In genomic region chr10:68876919-68877250, GRCh38 we compare ENCODE assay signal across 17 cellular contexts. TPM values are rescaled to one million over a fixed set of nuclear protein-coding genes. Genes with fewer than 3 reads are reported as not detected.
DNase-seq lines count a peak whose midpoint lies in the region; ATAC-seq, FAIRE-seq and TF ChIP-seq lines count a peak whose summit lies in the region.
"Had no signal": no experiment of that assay in that cellular context is flagged by ENCODE, and none has a peak within 500 bp of the region (broad histone marks: within the 10 kb centered on the region; RNA-seq: fewer than 3 reads in every experiment).

No MANE protein-coding gene starts in this region.

- H2AFZ ChIP-seq in HepG2 (ENCODE audit: low read length): no peak overlapping the region

- no peaks in the 10 kb centered on the region for H3K9me3 Mint-ChIP-seq in CD8-positive, alpha-beta T cell
- H3K9me3 Mint-ChIP-seq in endothelial cell (ENCODE audit: unreplicated experiment): no peaks in the 10 kb centered on the region
- H3K9me3 Mint-ChIP-seq: activated naive CD8-positive, alpha-beta T cell treated with anti-CD3 and anti-CD28 coated beads for 36 hours; CD8-positive, alpha-beta memory T cell had no signal

- intact Hi-C loops in left cardiac atrium (cut with DNase I): no loop called here
- intact Hi-C loops in HepG2 (cut with micrococcal nuclease; ENCODE audit: unreplicated experiment): loop anchor here (5.0 kb wide), 1 partner anchor 50 kb away; the partner anchor contains the start of gene STOX1
- intact Hi-C loops in CD8-positive, alpha-beta T cell (cut with DNase I, micrococcal nuclease): no loop called here

- no peaks in the 10 kb centered on the region for H3K9me3 ChIP-seq in cardiac muscle cell (ENCODE audit: low read depth)
- no peaks in the 10 kb centered on the region for H3K9me3 ChIP-seq in WERI-Rb-1 (ENCODE audit: severe bottlenecking)
- no peaks in the 10 kb centered on the region for H3K9me3 ChIP-seq in HepG2 (ENCODE audit: low read length)
- H3K9me3 ChIP-seq in CD8-positive, alpha-beta T cell (ENCODE audit: low read length): no peaks in the 10 kb centered on the region
- H3K9me3 ChIP-seq: breast epithelium had no signal

- TF ChIP-seq CTCF in cardiac muscle cell (IDR thresholded peaks at IDR 0.05; ENCODE audit: low read depth, low read length) (no peak), WERI-Rb-1 (IDR thresholded peaks at IDR 0.05; ENCODE audit: low read depth, low read length) (no peak), HepG2 (CRISPR knock-in tag; IDR thresholded peaks at IDR 0.05) (no peak), endothelial cell (IDR thresholded peaks at IDR 0.05; ENCODE audit: unreplicated experiment) (no peak)
- no peak for TF ChIP-seq CTCF in CD8-positive, alpha-beta T cell (IDR thresholded peaks at IDR 0.05)

- FAIRE-seq in HepG2 (lab: Jason Lieb, UNC): no peak

- 19% methylated on average over 6 of the region's 6 CpGs for whole genome bisulfite sequencing in HepG2 (ENCODE audit: low lambda C conversion rate)

- peak in 1 of 2 donors; percentile 36 for DNase-seq in cardiac muscle cell (ENCODE audit: low read depth in 1 of 2, low spot score in 1 of 2)
- DNase-seq in left cardiac atrium: no peak
- DNase-seq in WERI-Rb-1: no peak
- no peak for DNase-seq in HepG2 (ENCODE audit: low spot score)
- DNase-seq in CD8-positive, alpha-beta T cell: no peak
- no peak for DNase-seq in endothelial cell (ENCODE audit: low spot score)
- DNase-seq in stimulated activated CD4-positive, alpha-beta T cell treated with anti-CD3 and anti-CD28 coated beads, Interleukin-15, amount 100 ng/mL, for 24 hours: no peak
- DNase-seq: activated CD8-positive, alpha-beta T cell treated with anti-CD3 and anti-CD28 coated beads, Interleukin-2, amount 10 ng/mL, durations not matched to agents 7 days and 5 days; activated naive CD8-positive, alpha-beta T cell treated with anti-CD3 and anti-CD28 coated beads for 36 hours; activated T-cell treated with anti-CD3 and anti-CD28 coated beads, Interleukin-2, amount 50 U/mL, for 48 hours; CD8-positive, alpha-beta memory T cell; MM.1S; NCI-H2171 treated with DMSO at 0.1 percent for 48 hours; stimulated activated CD4-positive, alpha-beta T cell treated with anti-CD3 and anti-CD28 coated beads, Interleukin-4, amount 100 ng/mL, for 1 hour had no signal

- H3K27ac ChIP-seq in cardiac muscle cell (peak overlapping the region; percentile 82), WERI-Rb-1 (peak overlapping the region; percentile 28; the same call in 1 of the 2 replicates), HepG2 (ENCODE audit: extremely low read length, insufficient read depth, low read length) (peak overlapping the region; percentile 91)
- no peak overlapping the region for H3K27ac ChIP-seq in CD8-positive, alpha-beta T cell (ENCODE audit: low read depth, low read length)
- H3K27ac ChIP-seq: breast epithelium had no signal

- TF ChIP-seq EP300 in HepG2 (IDR thresholded peaks at IDR 0.05; ENCODE audit: low read depth in 2 of 2, low read length in 2 of 2) (no peak), HepG2 (CRISPR knock-in tag; IDR thresholded peaks at IDR 0.05; ENCODE audit: borderline replicate concordance) (no peak)

- CTCF ChIA-PET in HepG2 (lab: Yijun Ruan, JAX; ENCODE audit: low intra/inter-chr PET ratio, low total read pairs): no interaction called here
- CTCF ChIA-PET in CD8-positive, alpha-beta T cell (lab: Charles Lee): no interaction called here

- TF ChIP-seq RAD21 in HepG2 (CRISPR knock-in tag; IDR thresholded peaks at IDR 0.05): no peak

- H3K4me1 Mint-ChIP-seq in CD8-positive, alpha-beta T cell (ENCODE audit: low read depth): no peaks in the 10 kb centered on the region
- H3K4me1 Mint-ChIP-seq in endothelial cell (ENCODE audit: unreplicated experiment): peaks cover 5% of the 10 kb centered on the region
- H3K4me1 Mint-ChIP-seq: activated naive CD8-positive, alpha-beta T cell treated with anti-CD3 and anti-CD28 coated beads for 36 hours; CD8-positive, alpha-beta memory T cell had no signal

- peaks cover 30% of the 10 kb centered on the region for H3K4me1 ChIP-seq in cardiac muscle cell (ENCODE audit: low read depth)
- peaks cover 62% of the 10 kb centered on the region for H3K4me1 ChIP-seq in HepG2 (ENCODE audit: insufficient read depth, low read length)
- no peaks in the 10 kb centered on the region for H3K4me1 ChIP-seq in CD8-positive, alpha-beta T cell (ENCODE audit: insufficient read depth, low read length)
- H3K4me1 ChIP-seq: breast epithelium had no signal

- BruUV-seq in HepG2 (replicated peaks; lab: Mats Ljungman, UMichigan): TSS peak; percentile 66

- H3K4me3 Mint-ChIP-seq in CD8-positive, alpha-beta T cell: no peak overlapping the region
- H3K4me3 Mint-ChIP-seq in endothelial cell (ENCODE audit: unreplicated experiment): no peak overlapping the region
- H3K4me3 Mint-ChIP-seq: activated CD8-positive, alpha-beta T cell treated with anti-CD3 and anti-CD28 coated beads, Interleukin-2, amount 10 ng/mL, durations not matched to agents 7 days and 5 days; activated naive CD8-positive, alpha-beta T cell treated with anti-CD3 and anti-CD28 coated beads for 36 hours; CD8-positive, alpha-beta memory T cell had no signal

- H3K4me3 ChIP-seq in cardiac muscle cell (no peak overlapping the region), WERI-Rb-1 (ENCODE audit: low read depth, low read length) (no peak overlapping the region), HepG2 (replicated peaks in 1 of 3; ENCODE audit: insufficient read depth in 1 of 3, low read depth in 2 of 3, low read length in 3 of 3) (peak overlapping the region in 1 of 3 experiments; percentile 15; a peak in 2 of 6 replicates)
- no peak overlapping the region for H3K4me3 ChIP-seq in CD8-positive, alpha-beta T cell (ENCODE audit: low read depth, low read length)
- H3K4me3 ChIP-seq: breast epithelium had no signal

- in situ Hi-C loops in HepG2 (cut with HindIII; ENCODE audit: extremely low pct_ligation_motif_present, low pct_unique_long_range_greater_than_20kb): no loop called here

- POLR2A ChIA-PET in HepG2 (lab: Yijun Ruan, JAX): interaction anchor here (0.6 to 2.3 kb wide), 12 partner anchors 18 to 545 kb away, joined by 3 to 31 read pairs (median 4); partner anchors contain the start of genes CCAR1, DDX50, HNRNPH3 and PBLD
- POLR2A ChIA-PET in CD8-positive, alpha-beta T cell (lab: Charles Lee): no interaction called here

- H4K20me1 ChIP-seq in HepG2 (ENCODE audit: insufficient read depth, low read length): no peaks in the 10 kb centered on the region

- H3K36me3 Mint-ChIP-seq in CD8-positive, alpha-beta T cell: no peaks in the 10 kb centered on the region
- no peaks in the 10 kb centered on the region for H3K36me3 Mint-ChIP-seq in endothelial cell (ENCODE audit: low read depth, unreplicated experiment)
- H3K36me3 Mint-ChIP-seq: activated naive CD8-positive, alpha-beta T cell treated with anti-CD3 and anti-CD28 coated beads for 36 hours; CD8-positive, alpha-beta memory T cell had no signal

- H3K27me3 ChIP-seq in cardiac muscle cell (no peaks in the 10 kb centered on the region), WERI-Rb-1 (ENCODE audit: insufficient read depth, low read depth, severe bottlenecking) (no peaks in the 10 kb centered on the region), HepG2 (ENCODE audit: control insufficient read depth in 1 of 2, insufficient read depth in 2 of 2, low read length in 2 of 2) (no peaks in the 10 kb centered on the region)
- no peaks in the 10 kb centered on the region for H3K27me3 ChIP-seq in CD8-positive, alpha-beta T cell (ENCODE audit: insufficient read depth, low read length)
- H3K27me3 ChIP-seq: breast epithelium had no signal

- peak overlapping the region; percentile 57 for H3K9ac ChIP-seq in HepG2 (ENCODE audit: insufficient read depth, low read depth, low read length)

- H3K36me3 ChIP-seq in cardiac muscle cell: no peaks in the 10 kb centered on the region
- no peaks in the 10 kb centered on the region for H3K36me3 ChIP-seq in WERI-Rb-1
- H3K36me3 ChIP-seq in HepG2 (replicated peaks in 1 of 2; ENCODE audit: control insufficient read depth in 1 of 2, insufficient read depth in 2 of 2, low read length in 2 of 2): no peaks in the 10 kb centered on the region
- H3K36me3 ChIP-seq in CD8-positive, alpha-beta T cell (ENCODE audit: insufficient read depth, low read length): no peaks in the 10 kb centered on the region
- H3K36me3 ChIP-seq: breast epithelium had no signal

- H3K79me2 ChIP-seq in HepG2 (ENCODE audit: insufficient read depth, low read length): no peaks in the 10 kb centered on the region

- no peak overlapping the region for H3K27ac Mint-ChIP-seq in CD8-positive, alpha-beta T cell
- no peak overlapping the region for H3K27ac Mint-ChIP-seq in endothelial cell (ENCODE audit: unreplicated experiment)
- H3K27ac Mint-ChIP-seq: activated CD8-positive, alpha-beta T cell treated with anti-CD3 and anti-CD28 coated beads, Interleukin-2, amount 10 ng/mL, durations not matched to agents 7 days and 5 days; activated naive CD8-positive, alpha-beta T cell treated with anti-CD3 and anti-CD28 coated beads for 36 hours had no signal

- no peaks in the 10 kb centered on the region for H3K27me3 Mint-ChIP-seq in CD8-positive, alpha-beta T cell (ENCODE audit: low read depth)
- no peaks in the 10 kb centered on the region for H3K27me3 Mint-ChIP-seq in endothelial cell (ENCODE audit: unreplicated experiment)
- H3K27me3 Mint-ChIP-seq: activated naive CD8-positive, alpha-beta T cell treated with anti-CD3 and anti-CD28 coated beads for 36 hours had no signal

- ATAC-seq in left cardiac atrium (no peak), HepG2 (peak; percentile 70), HG02852 (IDR thresholded peaks at IDR 0.05; ENCODE audit: unreplicated experiment) (no peak)
- ATAC-seq in CD8-positive, alpha-beta T cell: no peak
- ATAC-seq: activated CD8-positive, alpha-beta T cell treated with anti-CD3 and anti-CD28 coated beads, Interleukin-2, amount 10 ng/mL, durations not matched to agents 7 days and 5 days; Right ventricle myocardium inferior had no signal

- peak overlapping the region; percentile 63 for H3K4me2 ChIP-seq in HepG2 (ENCODE audit: low read depth, low read length)

- TF ChIP-seq POLR2A in HepG2 (IDR thresholded peaks at IDR 0.05; ENCODE audit: insufficient read depth in 1 of 2, low read depth in 2 of 2, low read length in 2 of 2): no peak

RNA-seq across cellular contexts. Expression of gene DDX50, which starts 24.2 kb away (rescaled TPM):
- 48.2 and 52.0 TPM in 2 replicates for total RNA-seq in cardiac muscle cell
- polyA plus RNA-seq in cardiac muscle cell: 48.6 and 52.7 TPM in 2 replicates
- total RNA-seq in left cardiac atrium: 10 to 100 TPM; 22.2 to 25.5 TPM
- total RNA-seq in HepG2 (2016; rRNA removed; fragmentation: Illumina TruSeq; extraction: Trizol): 38.2 and 56.3 TPM in 2 replicates
- total RNA-seq in HepG2 (2016; cell fraction: cytosol; rRNA removed; fragmentation: Illumina TruSeq; extraction: Trizol; ENCODE audit: low read depth): 16.6 and 20.4 TPM in 2 replicates
- 37.0 and 56.8 TPM in 2 replicates for total RNA-seq in HepG2 (2016; cell fraction: insoluble cytoplasmic fraction; rRNA removed; fragmentation: Illumina TruSeq; extraction: Trizol)
- total RNA-seq in HepG2 (2016; cell fraction: membrane; rRNA removed; fragmentation: Illumina TruSeq; extraction: Trizol): 24.5 and 27.0 TPM in 2 replicates
- 22.3 and 24.6 TPM in 2 replicates for total RNA-seq in HepG2 (2016; cell fraction: nucleus; rRNA removed; fragmentation: Illumina TruSeq; extraction: Trizol)
- polyA plus RNA-seq in HepG2 (2011; rRNA removed): 15.6 and 19.0 TPM in 2 replicates
- 12.3 and 16.8 TPM in 2 replicates for polyA plus RNA-seq in HepG2 (2011; cell fraction: cytosol; rRNA removed)
- 4.8 and 6.0 TPM in 2 replicates for polyA plus RNA-seq in HepG2 (2011; cell fraction: nucleus; rRNA removed)
- 20.8 and 24.9 TPM in 2 replicates for polyA plus RNA-seq in HepG2 (2012)
- 6.2 and 7.1 TPM in 2 replicates for polyA plus RNA-seq in HepG2 (2016; cell fraction: cytosol; fragmentation: Illumina TruSeq; extraction: Trizol; ENCODE audit: low read depth)
- 36.2 and 40.9 TPM in 2 replicates for polyA plus RNA-seq in HepG2 (2016; cell fraction: insoluble cytoplasmic fraction; fragmentation: Illumina TruSeq; extraction: Trizol; ENCODE audit: low read depth)
- polyA plus RNA-seq in HepG2 (2016; cell fraction: membrane; fragmentation: Illumina TruSeq; extraction: Trizol; ENCODE audit: low read depth): 11.5 and 13.8 TPM in 2 replicates
- 18.0 and 19.8 TPM in 2 replicates for polyA plus RNA-seq in HepG2 (2016; cell fraction: nucleus; fragmentation: Illumina TruSeq; extraction: Trizol; ENCODE audit: insufficient read depth, low read depth)
- 10.3 and 11.2 TPM in 2 replicates for polyA minus RNA-seq in HepG2 (2011; rRNA and poly(A)+ RNA removed; ENCODE audit: low replicate concordance)
- 14.9 and 18.9 TPM in 2 replicates for polyA minus RNA-seq in HepG2 (2011; cell fraction: cytosol; rRNA and poly(A)+ RNA removed)
- polyA minus RNA-seq in HepG2 (2011; cell fraction: nucleus; rRNA and poly(A)+ RNA removed): 13.7 and 14.5 TPM in 2 replicates
- total RNA-seq in CD8-positive, alpha-beta T cell: 10 to 100 TPM; 49.4 to 56.3 TPM
- 35.2 TPM for total RNA-seq in endothelial cell (ENCODE audit: unreplicated experiment)

RNA-seq across cellular contexts. Expression of gene STOX1, which starts 49.6 kb away (rescaled TPM):
- 6.0 TPM in 2 replicates for total RNA-seq in cardiac muscle cell
- 6.7 and 10.6 TPM in 2 replicates for polyA plus RNA-seq in cardiac muscle cell
- total RNA-seq in left cardiac atrium: 1 to 10 TPM in 1 of 2 donors, under 1 TPM in 1; 0.68 to 1.9 TPM
- 6.0 and 9.4 TPM in 2 replicates for total RNA-seq in HepG2 (2016; rRNA removed; fragmentation: Illumina TruSeq; extraction: Trizol)
- 3.1 and 3.8 TPM in 2 replicates for total RNA-seq in HepG2 (2016; cell fraction: cytosol; rRNA removed; fragmentation: Illumina TruSeq; extraction: Trizol; ENCODE audit: low read depth)
- total RNA-seq in HepG2 (2016; cell fraction: insoluble cytoplasmic fraction; rRNA removed; fragmentation: Illumina TruSeq; extraction: Trizol): 5.8 and 8.1 TPM in 2 replicates
- total RNA-seq in HepG2 (2016; cell fraction: membrane; rRNA removed; fragmentation: Illumina TruSeq; extraction: Trizol): 5.7 and 6.4 TPM in 2 replicates
- total RNA-seq in HepG2 (2016; cell fraction: nucleus; rRNA removed; fragmentation: Illumina TruSeq; extraction: Trizol): 3.4 and 4.5 TPM in 2 replicates
- 1.8 and 2.5 TPM in 2 replicates for polyA plus RNA-seq in HepG2 (2011; rRNA removed)
- polyA plus RNA-seq in HepG2 (2011; cell fraction: cytosol; rRNA removed): 0.95 and 1.6 TPM in 2 replicates
- polyA plus RNA-seq in HepG2 (2011; cell fraction: nucleus; rRNA removed): 0.58 and 0.88 TPM in 2 replicates
- polyA plus RNA-seq in HepG2 (2012): 2.4 and 4.0 TPM in 2 replicates
- polyA plus RNA-seq in HepG2 (2016; cell fraction: cytosol; fragmentation: Illumina TruSeq; extraction: Trizol; ENCODE audit: low read depth): 2.3 and 2.4 TPM in 2 replicates
- 7.0 and 7.2 TPM in 2 replicates for polyA plus RNA-seq in HepG2 (2016; cell fraction: insoluble cytoplasmic fraction; fragmentation: Illumina TruSeq; extraction: Trizol; ENCODE audit: low read depth)
- 3.8 and 3.9 TPM in 2 replicates for polyA plus RNA-seq in HepG2 (2016; cell fraction: membrane; fragmentation: Illumina TruSeq; extraction: Trizol; ENCODE audit: low read depth)
- polyA plus RNA-seq in HepG2 (2016; cell fraction: nucleus; fragmentation: Illumina TruSeq; extraction: Trizol; ENCODE audit: insufficient read depth, low read depth): 4.6 and 5.2 TPM in 2 replicates
- 1.1 and 1.4 TPM in 2 replicates for polyA minus RNA-seq in HepG2 (2011; rRNA and poly(A)+ RNA removed; ENCODE audit: low replicate concordance)
- 3.6 and 3.7 TPM in 2 replicates for polyA minus RNA-seq in HepG2 (2011; cell fraction: cytosol; rRNA and poly(A)+ RNA removed)
- polyA minus RNA-seq in HepG2 (2011; cell fraction: nucleus; rRNA and poly(A)+ RNA removed): 2.2 and 3.5 TPM in 2 replicates
- under 1 TPM in 1 of 2 experiments, not detected in 1; 0.11 TPM for total RNA-seq in CD8-positive, alpha-beta T cell
- total RNA-seq in endothelial cell (ENCODE audit: unreplicated experiment): 0.21 TPM
- polyA plus RNA-seq: CD8-positive, alpha-beta memory T cell had no signal
